ENCODE assay signal across 1 cellular context in genomic region chr17:82518826-82519810, GRCh38.
TF ChIP-seq lines count a peak whose summit lies in the region.

TSS of gene FOXK2 (plus strand) at chr17:82519732. CDS start at chr17:82519889, 157 bp downstream.

TF ChIP-seq in HepG2, 621 proteins besides CTCF, POLR2A, EP300 and RAD21 (continued from another document):
- TF ChIP-seq, protein P1, sequence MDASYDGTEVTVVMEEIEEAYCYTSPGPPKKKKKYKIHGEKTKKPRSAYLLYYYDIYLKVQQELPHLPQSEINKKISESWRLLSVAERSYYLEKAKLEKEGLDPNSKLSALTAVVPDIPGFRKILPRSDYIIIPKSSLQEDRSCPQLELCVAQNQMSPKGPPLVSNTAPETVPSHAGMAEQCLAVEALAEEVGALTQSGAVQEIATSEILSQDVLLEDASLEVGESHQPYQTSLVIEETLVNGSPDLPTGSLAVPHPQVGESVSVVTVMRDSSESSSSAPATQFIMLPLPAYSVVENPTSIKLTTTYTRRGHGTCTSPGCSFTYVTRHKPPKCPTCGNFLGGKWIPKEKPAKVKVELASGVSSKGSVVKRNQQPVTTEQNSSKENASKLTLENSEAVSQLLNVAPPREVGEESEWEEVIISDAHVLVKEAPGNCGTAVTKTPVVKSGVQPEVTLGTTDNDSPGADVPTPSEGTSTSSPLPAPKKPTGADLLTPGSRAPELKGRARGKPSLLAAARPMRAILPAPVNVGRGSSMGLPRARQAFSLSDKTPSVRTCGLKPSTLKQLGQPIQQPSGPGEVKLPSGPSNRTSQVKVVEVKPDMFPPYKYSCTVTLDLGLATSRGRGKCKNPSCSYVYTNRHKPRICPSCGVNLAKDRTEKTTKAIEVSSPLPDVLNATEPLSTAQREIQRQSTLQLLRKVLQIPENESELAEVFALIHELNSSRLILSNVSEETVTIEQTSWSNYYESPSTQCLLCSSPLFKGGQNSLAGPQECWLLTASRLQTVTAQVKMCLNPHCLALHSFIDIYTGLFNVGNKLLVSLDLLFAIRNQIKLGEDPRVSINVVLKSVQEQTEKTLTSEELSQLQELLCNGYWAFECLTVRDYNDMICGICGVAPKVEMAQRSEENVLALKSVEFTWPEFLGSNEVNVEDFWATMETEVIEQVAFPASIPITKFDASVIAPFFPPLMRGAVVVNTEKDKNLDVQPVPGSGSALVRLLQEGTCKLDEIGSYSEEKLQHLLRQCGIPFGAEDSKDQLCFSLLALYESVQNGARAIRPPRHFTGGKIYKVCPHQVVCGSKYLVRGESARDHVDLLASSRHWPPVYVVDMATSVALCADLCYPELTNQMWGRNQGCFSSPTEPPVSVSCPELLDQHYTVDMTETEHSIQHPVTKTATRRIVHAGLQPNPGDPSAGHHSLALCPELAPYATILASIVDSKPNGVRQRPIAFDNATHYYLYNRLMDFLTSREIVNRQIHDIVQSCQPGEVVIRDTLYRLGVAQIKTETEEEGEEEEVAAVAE (CRISPR knock-in tag; IDR thresholded peaks at IDR 0.05; ENCODE audit: borderline replicate concordance): no peak
- peak; percentile 63 for TF ChIP-seq ZBTB10 (CRISPR knock-in tag; IDR thresholded peaks at IDR 0.05; ENCODE audit: borderline replicate concordance)
- no peak for TF ChIP-seq ZNF614 (CRISPR knock-in tag; IDR thresholded peaks at IDR 0.05; ENCODE audit: borderline replicate concordance)
- 0 out of 2 replicates have a peak, but pooled peaks have one; percentile 55 for TF ChIP-seq NRL (CRISPR knock-in tag; IDR thresholded peaks at IDR 0.05; ENCODE audit: borderline replicate concordance)
- no peak for TF ChIP-seq ZNF672 (CRISPR knock-in tag; IDR thresholded peaks at IDR 0.05)
- peak; percentile 73 for TF ChIP-seq TBX2 (CRISPR knock-in tag; IDR thresholded peaks at IDR 0.05; ENCODE audit: borderline replicate concordance)
- peak; percentile 64; the same call in 1 of the 2 replicates for TF ChIP-seq ZNF235 (CRISPR knock-in tag; IDR thresholded peaks at IDR 0.05; ENCODE audit: borderline replicate concordance)
- TF ChIP-seq ZNF660 (CRISPR knock-in tag; IDR thresholded peaks at IDR 0.05; ENCODE audit: borderline replicate concordance, low read depth): no peak
- TF ChIP-seq ZNF326 (CRISPR knock-in tag; IDR thresholded peaks at IDR 0.05; ENCODE audit: borderline replicate concordance): no peak
- TF ChIP-seq, protein P2, sequence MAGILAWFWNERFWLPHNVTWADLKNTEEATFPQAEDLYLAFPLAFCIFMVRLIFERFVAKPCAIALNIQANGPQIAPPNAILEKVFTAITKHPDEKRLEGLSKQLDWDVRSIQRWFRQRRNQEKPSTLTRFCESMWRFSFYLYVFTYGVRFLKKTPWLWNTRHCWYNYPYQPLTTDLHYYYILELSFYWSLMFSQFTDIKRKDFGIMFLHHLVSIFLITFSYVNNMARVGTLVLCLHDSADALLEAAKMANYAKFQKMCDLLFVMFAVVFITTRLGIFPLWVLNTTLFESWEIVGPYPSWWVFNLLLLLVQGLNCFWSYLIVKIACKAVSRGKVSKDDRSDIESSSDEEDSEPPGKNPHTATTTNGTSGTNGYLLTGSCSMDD (CRISPR knock-in tag; IDR thresholded peaks at IDR 0.05): no peak
- TF ChIP-seq, protein P3, sequence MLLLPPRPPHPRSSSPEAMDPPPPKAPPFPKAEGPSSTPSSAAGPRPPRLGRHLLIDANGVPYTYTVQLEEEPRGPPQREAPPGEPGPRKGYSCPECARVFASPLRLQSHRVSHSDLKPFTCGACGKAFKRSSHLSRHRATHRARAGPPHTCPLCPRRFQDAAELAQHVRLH (CRISPR knock-in tag; IDR thresholded peaks at IDR 0.05; ENCODE audit: borderline replicate concordance, low read depth): no peak
- no peak for TF ChIP-seq FOXC1 (CRISPR knock-in tag; IDR thresholded peaks at IDR 0.05; ENCODE audit: borderline replicate concordance)
- TF ChIP-seq YEATS4 (CRISPR knock-in tag; IDR thresholded peaks at IDR 0.05; ENCODE audit: borderline replicate concordance): peak; percentile 78
- no peak for TF ChIP-seq NCOA5 (CRISPR knock-in tag; IDR thresholded peaks at IDR 0.05)
- no peak for TF ChIP-seq SETDB1 (CRISPR knock-in tag; IDR thresholded peaks at IDR 0.05; ENCODE audit: borderline replicate concordance)
- TF ChIP-seq, protein P4, sequence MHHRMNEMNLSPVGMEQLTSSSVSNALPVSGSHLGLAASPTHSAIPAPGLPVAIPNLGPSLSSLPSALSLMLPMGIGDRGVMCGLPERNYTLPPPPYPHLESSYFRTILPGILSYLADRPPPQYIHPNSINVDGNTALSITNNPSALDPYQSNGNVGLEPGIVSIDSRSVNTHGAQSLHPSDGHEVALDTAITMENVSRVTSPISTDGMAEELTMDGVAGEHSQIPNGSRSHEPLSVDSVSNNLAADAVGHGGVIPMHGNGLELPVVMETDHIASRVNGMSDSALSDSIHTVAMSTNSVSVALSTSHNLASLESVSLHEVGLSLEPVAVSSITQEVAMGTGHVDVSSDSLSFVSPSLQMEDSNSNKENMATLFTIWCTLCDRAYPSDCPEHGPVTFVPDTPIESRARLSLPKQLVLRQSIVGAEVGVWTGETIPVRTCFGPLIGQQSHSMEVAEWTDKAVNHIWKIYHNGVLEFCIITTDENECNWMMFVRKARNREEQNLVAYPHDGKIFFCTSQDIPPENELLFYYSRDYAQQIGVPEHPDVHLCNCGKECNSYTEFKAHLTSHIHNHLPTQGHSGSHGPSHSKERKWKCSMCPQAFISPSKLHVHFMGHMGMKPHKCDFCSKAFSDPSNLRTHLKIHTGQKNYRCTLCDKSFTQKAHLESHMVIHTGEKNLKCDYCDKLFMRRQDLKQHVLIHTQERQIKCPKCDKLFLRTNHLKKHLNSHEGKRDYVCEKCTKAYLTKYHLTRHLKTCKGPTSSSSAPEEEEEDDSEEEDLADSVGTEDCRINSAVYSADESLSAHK (CRISPR knock-in tag; IDR thresholded peaks at IDR 0.05; ENCODE audit: borderline replicate concordance): no peak
- TF ChIP-seq FOXA3 (CRISPR knock-in tag; IDR thresholded peaks at IDR 0.05): no peak
- peak; percentile 87 for TF ChIP-seq THAP11 (CRISPR knock-in tag; IDR thresholded peaks at IDR 0.05)
- TF ChIP-seq HNRNPLL (IDR thresholded peaks at IDR 0.05; ENCODE audit: low read depth, low read length, poor library complexity, severe bottlenecking): peak; percentile 57
- TF ChIP-seq ZNF138 (CRISPR knock-in tag; IDR thresholded peaks at IDR 0.05; ENCODE audit: low read depth): peak; percentile 83; the same call in 1 of the 2 replicates
- peak; percentile 39 for TF ChIP-seq PAXIP1 (CRISPR knock-in tag; conservative IDR thresholded peaks at IDR 0.05)
- TF ChIP-seq PAF1 (CRISPR knock-in tag; IDR thresholded peaks at IDR 0.05): no peak
- TF ChIP-seq HDAC2 (CRISPR knock-in tag; IDR thresholded peaks at IDR 0.05): peak; percentile 49
- peak; percentile 90 for TF ChIP-seq SP4 (CRISPR knock-in tag; IDR thresholded peaks at IDR 0.05)
- no peak for TF ChIP-seq MTERF4 (CRISPR knock-in tag; IDR thresholded peaks at IDR 0.05)
- TF ChIP-seq, protein P5, sequence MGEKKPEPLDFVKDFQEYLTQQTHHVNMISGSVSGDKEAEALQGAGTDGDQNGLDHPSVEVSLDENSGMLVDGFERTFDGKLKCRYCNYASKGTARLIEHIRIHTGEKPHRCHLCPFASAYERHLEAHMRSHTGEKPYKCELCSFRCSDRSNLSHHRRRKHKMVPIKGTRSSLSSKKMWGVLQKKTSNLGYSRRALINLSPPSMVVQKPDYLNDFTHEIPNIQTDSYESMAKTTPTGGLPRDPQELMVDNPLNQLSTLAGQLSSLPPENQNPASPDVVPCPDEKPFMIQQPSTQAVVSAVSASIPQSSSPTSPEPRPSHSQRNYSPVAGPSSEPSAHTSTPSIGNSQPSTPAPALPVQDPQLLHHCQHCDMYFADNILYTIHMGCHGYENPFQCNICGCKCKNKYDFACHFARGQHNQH (CRISPR knock-in tag; IDR thresholded peaks at IDR 0.05): peak; percentile 51; the same call in 1 of the 2 replicates
- TF ChIP-seq RELA (CRISPR knock-in tag; IDR thresholded peaks at IDR 0.05): no peak
- TF ChIP-seq ZNF83 (CRISPR knock-in tag; IDR thresholded peaks at IDR 0.05; ENCODE audit: borderline replicate concordance): no peak
- peak; percentile 32; the same call in 1 of the 2 replicates for TF ChIP-seq CREM (IDR thresholded peaks at IDR 0.05)
- no peak for TF ChIP-seq CREM (CRISPR knock-in tag; IDR thresholded peaks at IDR 0.05)
- peak; percentile 28 for TF ChIP-seq NKX3-1 (CRISPR knock-in tag; IDR thresholded peaks at IDR 0.05)
- TF ChIP-seq ISX (CRISPR knock-in tag; conservative IDR thresholded peaks at IDR 0.05): 0 out of 2 replicates have a peak, but pooled peaks have one; percentile 21
- TF ChIP-seq ZNF784 (CRISPR knock-in tag; IDR thresholded peaks at IDR 0.05; ENCODE audit: borderline replicate concordance): no peak
- TF ChIP-seq, protein P6, sequence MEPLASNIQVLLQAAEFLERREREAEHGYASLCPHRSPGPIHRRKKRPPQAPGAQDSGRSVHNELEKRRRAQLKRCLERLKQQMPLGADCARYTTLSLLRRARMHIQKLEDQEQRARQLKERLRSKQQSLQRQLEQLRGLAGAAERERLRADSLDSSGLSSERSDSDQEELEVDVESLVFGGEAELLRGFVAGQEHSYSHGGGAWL (CRISPR knock-in tag; IDR thresholded peaks at IDR 0.05): peak; percentile 53; the same call in 1 of the 2 replicates
- no peak for TF ChIP-seq SIN3B (IDR thresholded peaks at IDR 0.05; ENCODE audit: low read length)
- TF ChIP-seq KLF12 (CRISPR knock-in tag; IDR thresholded peaks at IDR 0.05; ENCODE audit: borderline replicate concordance): peak; percentile 97
- TF ChIP-seq ZNF850 (CRISPR knock-in tag; conservative IDR thresholded peaks at IDR 0.05): no peak
